ENCODE assay signal across 1 cellular context in genomic region chr12:46372131-46372851, GRCh38.
TF ChIP-seq lines count a peak whose summit lies in the region.

TSS of gene SLC38A2 (minus strand) at chr12:46372773. CDS start at chr12:46371293, 1,480 bp downstream.

TF ChIP-seq in HEK293, 187 proteins besides CTCF, POLR2A, EP300 and RAD21 (continued from another document and continues in another):
- TF ChIP-seq, protein P1, sequence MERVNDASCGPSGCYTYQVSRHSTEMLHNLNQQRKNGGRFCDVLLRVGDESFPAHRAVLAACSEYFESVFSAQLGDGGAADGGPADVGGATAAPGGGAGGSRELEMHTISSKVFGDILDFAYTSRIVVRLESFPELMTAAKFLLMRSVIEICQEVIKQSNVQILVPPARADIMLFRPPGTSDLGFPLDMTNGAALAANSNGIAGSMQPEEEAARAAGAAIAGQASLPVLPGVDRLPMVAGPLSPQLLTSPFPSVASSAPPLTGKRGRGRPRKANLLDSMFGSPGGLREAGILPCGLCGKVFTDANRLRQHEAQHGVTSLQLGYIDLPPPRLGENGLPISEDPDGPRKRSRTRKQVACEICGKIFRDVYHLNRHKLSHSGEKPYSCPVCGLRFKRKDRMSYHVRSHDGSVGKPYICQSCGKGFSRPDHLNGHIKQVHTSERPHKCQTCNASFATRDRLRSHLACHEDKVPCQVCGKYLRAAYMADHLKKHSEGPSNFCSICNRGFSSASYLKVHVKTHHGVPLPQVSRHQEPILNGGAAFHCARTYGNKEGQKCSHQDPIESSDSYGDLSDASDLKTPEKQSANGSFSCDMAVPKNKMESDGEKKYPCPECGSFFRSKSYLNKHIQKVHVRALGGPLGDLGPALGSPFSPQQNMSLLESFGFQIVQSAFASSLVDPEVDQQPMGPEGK (tag by site-specific recombination; IDR thresholded peaks at IDR 0.05): no peak
- no peak for TF ChIP-seq ZBTB21 (tag by site-specific recombination; IDR thresholded peaks at IDR 0.05)
- TF ChIP-seq ZNF169 (tag by site-specific recombination; IDR thresholded peaks at IDR 0.05): no peak
- 0 out of 2 replicates have a peak, but pooled peaks have one; percentile 57 for TF ChIP-seq OVOL3 (tag by site-specific recombination; IDR thresholded peaks at IDR 0.05)
- TF ChIP-seq HOXC10 (CRISPR knock-in tag; IDR thresholded peaks at IDR 0.05): no peak
- TF ChIP-seq ZFP37 (tag by site-specific recombination; IDR thresholded peaks at IDR 0.05): peak; percentile 74; the same call in 1 of the 2 replicates
- TF ChIP-seq, protein P2, sequence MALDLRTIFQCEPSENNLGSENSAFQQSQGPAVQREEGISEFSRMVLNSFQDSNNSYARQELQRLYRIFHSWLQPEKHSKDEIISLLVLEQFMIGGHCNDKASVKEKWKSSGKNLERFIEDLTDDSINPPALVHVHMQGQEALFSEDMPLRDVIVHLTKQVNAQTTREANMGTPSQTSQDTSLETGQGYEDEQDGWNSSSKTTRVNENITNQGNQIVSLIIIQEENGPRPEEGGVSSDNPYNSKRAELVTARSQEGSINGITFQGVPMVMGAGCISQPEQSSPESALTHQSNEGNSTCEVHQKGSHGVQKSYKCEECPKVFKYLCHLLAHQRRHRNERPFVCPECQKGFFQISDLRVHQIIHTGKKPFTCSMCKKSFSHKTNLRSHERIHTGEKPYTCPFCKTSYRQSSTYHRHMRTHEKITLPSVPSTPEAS (tag by site-specific recombination; IDR thresholded peaks at IDR 0.05): 0 out of 2 replicates have a peak, but pooled peaks have one; percentile 9
- no peak for TF ChIP-seq ZBTB7A (tag by site-specific recombination; IDR thresholded peaks at IDR 0.05; ENCODE audit: low read depth)
- no peak for TF ChIP-seq ZNF302 (tag by site-specific recombination; IDR thresholded peaks at IDR 0.05; ENCODE audit: low read depth)
- no peak for TF ChIP-seq YY2 (tag by site-specific recombination; IDR thresholded peaks at IDR 0.05)
- TF ChIP-seq ZBTB8A (tag by site-specific recombination; IDR thresholded peaks at IDR 0.05): peak; percentile 97
- no peak for TF ChIP-seq GLIS1 (tag by site-specific recombination; IDR thresholded peaks at IDR 0.05)
- no peak for TF ChIP-seq ZNF747 (tag by site-specific recombination; IDR thresholded peaks at IDR 0.05)
- no peak for TF ChIP-seq ZNF138 (tag by site-specific recombination; IDR thresholded peaks at IDR 0.05; ENCODE audit: borderline replicate concordance)
- no peak for TF ChIP-seq ZNF510 (tag by site-specific recombination; IDR thresholded peaks at IDR 0.05; ENCODE audit: insufficient replicate concordance)
- TF ChIP-seq SP3 (tag by site-specific recombination; IDR thresholded peaks at IDR 0.05): peak; percentile 87
- peak; percentile 99 for TF ChIP-seq ZNF350 (tag by site-specific recombination; IDR thresholded peaks at IDR 0.05)
- peak; percentile 92 for TF ChIP-seq ZNF2 (tag by site-specific recombination; IDR thresholded peaks at IDR 0.05)
- TF ChIP-seq SP2 (tag by site-specific recombination; IDR thresholded peaks at IDR 0.05): peak; percentile 74
- TF ChIP-seq ZNF610 (tag by site-specific recombination; IDR thresholded peaks at IDR 0.05; ENCODE audit: borderline replicate concordance): peak; percentile 90
- no peak for TF ChIP-seq ZNF248 (tag by site-specific recombination; IDR thresholded peaks at IDR 0.05)
- no peak for TF ChIP-seq ZNF311 (tag by site-specific recombination; IDR thresholded peaks at IDR 0.05; ENCODE audit: borderline replicate concordance)
- TF ChIP-seq TCF7L2 (IDR thresholded peaks at IDR 0.05; ENCODE audit: borderline replicate concordance, low read depth, low read length): no peak
- TF ChIP-seq ZNF776 (tag by site-specific recombination; IDR thresholded peaks at IDR 0.05; ENCODE audit: borderline replicate concordance): no peak
- no peak for TF ChIP-seq ZNF354C (tag by site-specific recombination; IDR thresholded peaks at IDR 0.05; ENCODE audit: borderline replicate concordance, low read depth)
- TF ChIP-seq KLF1 (tag by site-specific recombination; IDR thresholded peaks at IDR 0.05): peak; percentile 57
- TF ChIP-seq, protein P3, sequence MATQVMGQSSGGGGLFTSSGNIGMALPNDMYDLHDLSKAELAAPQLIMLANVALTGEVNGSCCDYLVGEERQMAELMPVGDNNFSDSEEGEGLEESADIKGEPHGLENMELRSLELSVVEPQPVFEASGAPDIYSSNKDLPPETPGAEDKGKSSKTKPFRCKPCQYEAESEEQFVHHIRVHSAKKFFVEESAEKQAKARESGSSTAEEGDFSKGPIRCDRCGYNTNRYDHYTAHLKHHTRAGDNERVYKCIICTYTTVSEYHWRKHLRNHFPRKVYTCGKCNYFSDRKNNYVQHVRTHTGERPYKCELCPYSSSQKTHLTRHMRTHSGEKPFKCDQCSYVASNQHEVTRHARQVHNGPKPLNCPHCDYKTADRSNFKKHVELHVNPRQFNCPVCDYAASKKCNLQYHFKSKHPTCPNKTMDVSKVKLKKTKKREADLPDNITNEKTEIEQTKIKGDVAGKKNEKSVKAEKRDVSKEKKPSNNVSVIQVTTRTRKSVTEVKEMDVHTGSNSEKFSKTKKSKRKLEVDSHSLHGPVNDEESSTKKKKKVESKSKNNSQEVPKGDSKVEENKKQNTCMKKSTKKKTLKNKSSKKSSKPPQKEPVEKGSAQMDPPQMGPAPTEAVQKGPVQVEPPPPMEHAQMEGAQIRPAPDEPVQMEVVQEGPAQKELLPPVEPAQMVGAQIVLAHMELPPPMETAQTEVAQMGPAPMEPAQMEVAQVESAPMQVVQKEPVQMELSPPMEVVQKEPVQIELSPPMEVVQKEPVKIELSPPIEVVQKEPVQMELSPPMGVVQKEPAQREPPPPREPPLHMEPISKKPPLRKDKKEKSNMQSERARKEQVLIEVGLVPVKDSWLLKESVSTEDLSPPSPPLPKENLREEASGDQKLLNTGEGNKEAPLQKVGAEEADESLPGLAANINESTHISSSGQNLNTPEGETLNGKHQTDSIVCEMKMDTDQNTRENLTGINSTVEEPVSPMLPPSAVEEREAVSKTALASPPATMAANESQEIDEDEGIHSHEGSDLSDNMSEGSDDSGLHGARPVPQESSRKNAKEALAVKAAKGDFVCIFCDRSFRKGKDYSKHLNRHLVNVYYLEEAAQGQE (tag by site-specific recombination; IDR thresholded peaks at IDR 0.05): no peak
- TF ChIP-seq ZNF366 (tag by site-specific recombination; conservative IDR thresholded peaks at IDR 0.05): no peak
- TF ChIP-seq ZNF600 (tag by site-specific recombination; IDR thresholded peaks at IDR 0.05): peak; percentile 31; the same call in 1 of the 2 replicates
- no peak for TF ChIP-seq ZNF530 (tag by site-specific recombination; IDR thresholded peaks at IDR 0.05; ENCODE audit: low read depth)
- TF ChIP-seq HOXA7 (CRISPR knock-in tag; IDR thresholded peaks at IDR 0.05; ENCODE audit: borderline replicate concordance): no peak
- peak; percentile 77 for TF ChIP-seq ZNF394 (tag by site-specific recombination; IDR thresholded peaks at IDR 0.05; ENCODE audit: borderline replicate concordance)
- 0 out of 2 replicates have a peak, but pooled peaks have one; percentile 18 for TF ChIP-seq WT1 (tag by site-specific recombination; IDR thresholded peaks at IDR 0.05)
- TF ChIP-seq ZNF324 (tag by site-specific recombination; IDR thresholded peaks at IDR 0.05): peak; percentile 75; the same call in 1 of the 2 replicates
- TF ChIP-seq ZNF623 (tag by site-specific recombination; IDR thresholded peaks at IDR 0.05): peak; percentile 34; the same call in 1 of the 2 replicates
- TF ChIP-seq, protein P4, sequence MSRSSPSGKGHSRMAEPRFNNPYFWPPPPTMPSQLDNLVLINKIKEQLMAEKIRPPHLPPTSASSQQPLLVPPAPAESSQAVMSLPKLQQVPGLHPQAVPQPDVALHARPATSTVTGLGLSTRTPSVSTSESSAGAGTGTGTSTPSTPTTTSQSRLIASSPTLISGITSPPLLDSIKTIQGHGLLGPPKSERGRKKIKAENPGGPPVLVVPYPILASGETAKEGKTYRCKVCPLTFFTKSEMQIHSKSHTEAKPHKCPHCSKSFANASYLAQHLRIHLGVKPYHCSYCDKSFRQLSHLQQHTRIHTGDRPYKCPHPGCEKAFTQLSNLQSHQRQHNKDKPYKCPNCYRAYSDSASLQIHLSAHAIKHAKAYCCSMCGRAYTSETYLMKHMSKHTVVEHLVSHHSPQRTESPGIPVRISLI (tag by site-specific recombination; IDR thresholded peaks at IDR 0.05): no peak
- TF ChIP-seq ZNF416 (tag by site-specific recombination; IDR thresholded peaks at IDR 0.05): no peak
- TF ChIP-seq, protein P5, sequence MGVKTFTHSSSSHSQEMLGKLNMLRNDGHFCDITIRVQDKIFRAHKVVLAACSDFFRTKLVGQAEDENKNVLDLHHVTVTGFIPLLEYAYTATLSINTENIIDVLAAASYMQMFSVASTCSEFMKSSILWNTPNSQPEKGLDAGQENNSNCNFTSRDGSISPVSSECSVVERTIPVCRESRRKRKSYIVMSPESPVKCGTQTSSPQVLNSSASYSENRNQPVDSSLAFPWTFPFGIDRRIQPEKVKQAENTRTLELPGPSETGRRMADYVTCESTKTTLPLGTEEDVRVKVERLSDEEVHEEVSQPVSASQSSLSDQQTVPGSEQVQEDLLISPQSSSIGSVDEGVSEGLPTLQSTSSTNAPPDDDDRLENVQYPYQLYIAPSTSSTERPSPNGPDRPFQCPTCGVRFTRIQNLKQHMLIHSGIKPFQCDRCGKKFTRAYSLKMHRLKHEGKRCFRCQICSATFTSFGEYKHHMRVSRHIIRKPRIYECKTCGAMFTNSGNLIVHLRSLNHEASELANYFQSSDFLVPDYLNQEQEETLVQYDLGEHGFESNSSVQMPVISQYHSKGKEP (tag by site-specific recombination; IDR thresholded peaks at IDR 0.05): no peak
- TF ChIP-seq KLF8 (tag by site-specific recombination; IDR thresholded peaks at IDR 0.05): peak; percentile 88
- 0 out of 2 replicates have a peak, but pooled peaks have one; percentile 10 for TF ChIP-seq ZNF18 (tag by site-specific recombination; IDR thresholded peaks at IDR 0.05)
- TF ChIP-seq, protein P6, sequence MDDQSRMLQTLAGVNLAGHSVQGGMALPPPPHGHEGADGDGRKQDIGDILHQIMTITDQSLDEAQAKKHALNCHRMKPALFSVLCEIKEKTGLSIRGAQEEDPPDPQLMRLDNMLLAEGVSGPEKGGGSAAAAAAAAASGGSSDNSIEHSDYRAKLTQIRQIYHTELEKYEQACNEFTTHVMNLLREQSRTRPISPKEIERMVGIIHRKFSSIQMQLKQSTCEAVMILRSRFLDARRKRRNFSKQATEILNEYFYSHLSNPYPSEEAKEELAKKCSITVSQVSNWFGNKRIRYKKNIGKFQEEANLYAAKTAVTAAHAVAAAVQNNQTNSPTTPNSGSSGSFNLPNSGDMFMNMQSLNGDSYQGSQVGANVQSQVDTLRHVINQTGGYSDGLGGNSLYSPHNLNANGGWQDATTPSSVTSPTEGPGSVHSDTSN (CRISPR knock-in tag; IDR thresholded peaks at IDR 0.05): peak; percentile 41; the same call in 1 of the 2 replicates
- no peak for TF ChIP-seq ZFP3 (tag by site-specific recombination; IDR thresholded peaks at IDR 0.05; ENCODE audit: low read depth)
- no peak for TF ChIP-seq ZNF214 (tag by site-specific recombination; IDR thresholded peaks at IDR 0.05; ENCODE audit: borderline replicate concordance)
- TF ChIP-seq ZNF837 (tag by site-specific recombination; IDR thresholded peaks at IDR 0.05): no peak
- TF ChIP-seq ZNF521 (tag by site-specific recombination; IDR thresholded peaks at IDR 0.05): no peak
- no peak for TF ChIP-seq ZSCAN18 (tag by site-specific recombination; IDR thresholded peaks at IDR 0.05)
- no peak for TF ChIP-seq ZNF433 (tag by site-specific recombination; IDR thresholded peaks at IDR 0.05; ENCODE audit: low read depth)
- TF ChIP-seq ZNF121 (tag by site-specific recombination; IDR thresholded peaks at IDR 0.05): 0 out of 2 replicates have a peak, but pooled peaks have one; percentile 8
- no peak for TF ChIP-seq ZNF133 (tag by site-specific recombination; IDR thresholded peaks at IDR 0.05)
- TF ChIP-seq, protein P7, sequence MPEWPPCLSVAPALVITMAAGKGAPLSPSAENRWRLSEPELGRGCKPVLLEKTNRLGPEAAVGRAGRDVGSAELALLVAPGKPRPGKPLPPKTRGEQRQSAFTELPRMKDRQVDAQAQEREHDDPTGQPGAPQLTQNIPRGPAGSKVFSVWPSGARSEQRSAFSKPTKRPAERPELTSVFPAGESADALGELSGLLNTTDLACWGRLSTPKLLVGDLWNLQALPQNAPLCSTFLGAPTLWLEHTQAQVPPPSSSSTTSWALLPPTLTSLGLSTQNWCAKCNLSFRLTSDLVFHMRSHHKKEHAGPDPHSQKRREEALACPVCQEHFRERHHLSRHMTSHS (tag by site-specific recombination; IDR thresholded peaks at IDR 0.05): no peak
- TF ChIP-seq ZNF174 (tag by site-specific recombination; IDR thresholded peaks at IDR 0.05): no peak
- TF ChIP-seq ZBTB48 (tag by site-specific recombination; IDR thresholded peaks at IDR 0.05): no peak
- no peak for TF ChIP-seq ZNF791 (tag by site-specific recombination; IDR thresholded peaks at IDR 0.05)
- peak; percentile 48; the same call in 1 of the 2 replicates for TF ChIP-seq ZNF561 (tag by site-specific recombination; IDR thresholded peaks at IDR 0.05; ENCODE audit: borderline replicate concordance)
- no peak for TF ChIP-seq ZNF19 (tag by site-specific recombination; IDR thresholded peaks at IDR 0.05; ENCODE audit: low read depth)
- TF ChIP-seq FEZF1 (tag by site-specific recombination; IDR thresholded peaks at IDR 0.05): no peak
- no peak for TF ChIP-seq ZNF175 (tag by site-specific recombination; IDR thresholded peaks at IDR 0.05)
- TF ChIP-seq ZNF501 (tag by site-specific recombination; IDR thresholded peaks at IDR 0.05): no peak; the same call in 1 of the 2 replicates
